Comparison of ENCODE assay signal across 2 cellular contexts in the genomic region with DNA sequence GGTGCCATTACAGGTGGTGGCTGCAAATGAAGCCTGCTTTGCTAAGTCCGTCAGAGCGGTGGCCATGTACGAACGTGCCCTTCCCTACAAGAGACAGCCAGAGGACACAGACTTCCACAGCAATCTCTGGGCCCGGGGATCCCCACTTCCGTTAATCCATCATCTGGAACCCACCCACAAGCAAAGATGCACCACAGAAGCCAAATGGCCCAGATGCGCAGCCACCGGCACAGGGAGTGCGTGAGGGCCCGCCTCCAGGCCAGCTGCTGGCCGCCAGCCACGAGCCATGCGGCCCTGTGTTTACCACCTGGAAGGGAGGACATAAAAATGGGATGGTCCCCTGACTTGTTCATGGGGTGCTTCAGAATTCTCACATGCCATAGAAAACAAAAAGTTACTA.
TF ChIP-seq lines count a peak whose summit lies in the region.

No MANE protein-coding gene starts in this region.

TF ChIP-seq in K562, 482 proteins besides CTCF, POLR2A, EP300 and RAD21:
- TF ChIP-seq, protein P1, sequence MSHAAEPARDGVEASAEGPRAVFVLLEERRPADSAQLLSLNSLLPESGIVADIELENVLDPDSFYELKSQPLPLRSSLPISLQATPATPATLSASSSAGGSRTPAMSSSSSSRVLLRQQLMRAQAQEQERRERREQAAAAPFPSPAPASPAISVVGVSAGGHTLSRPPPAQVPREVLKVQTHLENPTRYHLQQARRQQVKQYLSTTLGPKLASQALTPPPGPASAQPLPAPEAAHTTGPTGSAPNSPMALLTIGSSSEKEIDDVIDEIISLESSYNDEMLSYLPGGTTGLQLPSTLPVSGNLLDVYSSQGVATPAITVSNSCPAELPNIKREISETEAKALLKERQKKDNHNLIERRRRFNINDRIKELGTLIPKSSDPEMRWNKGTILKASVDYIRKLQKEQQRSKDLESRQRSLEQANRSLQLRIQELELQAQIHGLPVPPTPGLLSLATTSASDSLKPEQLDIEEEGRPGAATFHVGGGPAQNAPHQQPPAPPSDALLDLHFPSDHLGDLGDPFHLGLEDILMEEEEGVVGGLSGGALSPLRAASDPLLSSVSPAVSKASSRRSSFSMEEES (CRISPR knock-in tag; IDR thresholded peaks at IDR 0.05) = no peak
- TF ChIP-seq POLR2G (IDR thresholded peaks at IDR 0.05; ENCODE audit: low read depth, low read length) = 0 out of 2 replicates have a peak, but pooled peaks have one; percentile 27
- no peak for TF ChIP-seq NFATC3 (IDR thresholded peaks at IDR 0.05)

TF ChIP-seq in HepG2, 621 proteins besides CTCF, POLR2A, EP300 and RAD21:
- no peak for TF ChIP-seq EED (CRISPR knock-in tag; IDR thresholded peaks at IDR 0.05)
- TF ChIP-seq PITX1 (CRISPR knock-in tag; IDR thresholded peaks at IDR 0.05) = no peak
- TF ChIP-seq RBM22 (optimal IDR thresholded peaks at IDR 0.05; ENCODE audit: low read length) = peak; percentile 40
